In the genomic region with DNA sequence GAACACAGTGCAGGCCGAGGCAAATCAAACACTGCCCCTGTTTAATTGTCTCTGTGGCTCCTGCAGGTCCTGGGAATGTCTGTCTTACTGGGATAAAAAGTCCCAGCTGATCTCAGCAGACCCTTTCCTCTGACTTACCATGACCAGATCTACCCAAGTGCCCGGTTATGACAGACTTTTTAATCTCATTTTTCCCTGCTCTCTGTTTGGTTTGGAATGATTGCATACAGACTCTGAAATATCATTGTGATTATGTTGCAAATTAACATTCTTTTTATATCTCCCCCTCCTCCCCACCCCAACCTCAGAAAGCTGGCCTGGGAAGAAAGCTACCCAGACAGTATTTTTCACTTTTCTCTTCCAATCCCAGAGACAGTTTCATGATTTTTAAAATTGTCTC, we compare ENCODE assay signal across 31 cellular contexts. TPM values are rescaled to one million over a fixed set of nuclear protein-coding genes. Genes with fewer than 3 reads are reported as not detected.
"Had no signal": no experiment of that assay in that cellular context is flagged by ENCODE, and none has a peak within 500 bp of the region (broad histone marks: within the 10 kb centered on the region; RNA-seq: fewer than 3 reads in every experiment).

No MANE protein-coding gene starts in this region.

- H3K36me3 Mint-ChIP-seq: activated CD8-positive, alpha-beta memory T cell treated with anti-CD3 and anti-CD28 coated beads, Interleukin-2, amount 10 ng/mL, durations not matched to agents 7 days and 5 days; activated naive CD4-positive, alpha-beta T cell treated with anti-CD3 and anti-CD28 coated beads, Interleukin-2, amount 50 U/mL, for 24 hours; stimulated activated naive B cell treated with anti-CD40 and anti-IgM and Interleukin-4, amounts not matched to agents 10 μg/mL and 1 μg/mL and 100 μg/mL, for 72 hours; WTC11 had no signal

- H3K4me3 ChIP-seq: body of pancreas, cardiac muscle cell, pancreas, prostate gland, smooth muscle cell, stomach, tibial nerve had no signal

- H3K4me1 Mint-ChIP-seq: activated CD4-positive, alpha-beta T cell treated with anti-CD3 and anti-CD28 coated beads for 36 hours; activated CD8-positive, alpha-beta memory T cell treated with anti-CD3 and anti-CD28 coated beads, Interleukin-2, amount 10 ng/mL, durations not matched to agents 7 days and 5 days; activated naive CD4-positive, alpha-beta T cell treated with anti-CD3 and anti-CD28 coated beads, Interleukin-2, amount 50 U/mL, for 24 hours; activated naive CD8-positive, alpha-beta T cell treated with anti-CD3 and anti-CD28 coated beads, Interleukin-2, amount 50 U/mL, for 24 hours had no signal

- H3K27ac Mint-ChIP-seq: activated CD4-positive, alpha-beta T cell treated with anti-CD3 and anti-CD28 coated beads for 36 hours; activated CD8-positive, alpha-beta memory T cell treated with anti-CD3 and anti-CD28 coated beads, Interleukin-2, amount 10 ng/mL, durations not matched to agents 7 days and 5 days; activated CD8-positive, alpha-beta T cell treated with anti-CD3 and anti-CD28 coated beads, Interleukin-2, amount 10 ng/mL, durations not matched to agents 7 days and 5 days; activated naive CD4-positive, alpha-beta T cell treated with anti-CD3 and anti-CD28 coated beads, Interleukin-2, amount 50 U/mL, for 24 hours; activated naive CD8-positive, alpha-beta T cell treated with anti-CD3 and anti-CD28 coated beads, Interleukin-2, amount 50 U/mL, for 24 hours; activated T-helper 2 cell treated with anti-CD3 and anti-CD28 coated beads, Interferon-gamma antibody, Interleukin-2, Interleukin-4, amounts not matched to agents 10 μg/mL and 5 μg/mL and 100 μg/mL, durations not matched to agents 14 hours and 24 hours and 36 hours; stimulated activated naive B cell treated with anti-CD40 and anti-IgM and Interleukin-4, amounts not matched to agents 10 μg/mL and 1 μg/mL and 100 μg/mL, for 72 hours; T-helper 1 cell treated with Interleukin-12 subunit alpha and Interleukin-12 subunit beta and Interleukin-4 antibody, amounts not matched to agents 30 μg/mL and 1 μg/mL, for 36 hours; WTC11 had no signal

- H3K27ac ChIP-seq: body of pancreas, cardiac muscle cell, pancreas, stomach, tibial nerve had no signal

- H3K27me3 ChIP-seq: body of pancreas, cardiac muscle cell, pancreas, stomach, tibial nerve had no signal

- ATAC-seq: activated CD4-positive, alpha-beta T cell treated with anti-CD3 and anti-CD28 coated beads for 36 hours; activated CD8-positive, alpha-beta memory T cell treated with anti-CD3 and anti-CD28 coated beads, Interleukin-2, amount 10 ng/mL, durations not matched to agents 7 days and 5 days; activated CD8-positive, alpha-beta T cell treated with anti-CD3 and anti-CD28 coated beads, Interleukin-2, amount 10 ng/mL, durations not matched to agents 7 days and 5 days; activated naive CD8-positive, alpha-beta T cell treated with anti-CD3 and anti-CD28 coated beads, Interleukin-2, amount 50 U/mL, for 24 hours; body of pancreas; left colon; pancreas; stimulated activated naive B cell treated with anti-CD40 and anti-IgM and Interleukin-4, amounts not matched to agents 10 μg/mL and 1 μg/mL and 100 μg/mL, for 72 hours had no signal

- H3K4me3 Mint-ChIP-seq: activated CD4-positive, alpha-beta T cell treated with anti-CD3 and anti-CD28 coated beads for 36 hours; activated CD8-positive, alpha-beta memory T cell treated with anti-CD3 and anti-CD28 coated beads, Interleukin-2, amount 10 ng/mL, durations not matched to agents 7 days and 5 days; activated CD8-positive, alpha-beta T cell treated with anti-CD3 and anti-CD28 coated beads, Interleukin-2, amount 10 ng/mL, durations not matched to agents 7 days and 5 days; activated naive CD4-positive, alpha-beta T cell treated with anti-CD3 and anti-CD28 coated beads, Interleukin-2, amount 50 U/mL, for 24 hours; activated naive CD8-positive, alpha-beta T cell treated with anti-CD3 and anti-CD28 coated beads, Interleukin-2, amount 50 U/mL, for 24 hours; naive B cell; stimulated activated naive B cell treated with anti-CD40 and anti-IgM and Interleukin-4, amounts not matched to agents 10 μg/mL and 1 μg/mL and 100 μg/mL, for 72 hours; T-helper 1 cell treated with Interleukin-12 subunit alpha and Interleukin-12 subunit beta and Interleukin-4 antibody, amounts not matched to agents 30 μg/mL and 1 μg/mL, for 36 hours; WTC11 had no signal

- DNase-seq: activated CD4-positive, alpha-beta T cell treated with anti-CD3 and anti-CD28 coated beads for 36 hours; activated CD8-positive, alpha-beta memory T cell treated with anti-CD3 and anti-CD28 coated beads, Interleukin-2, amount 10 ng/mL, durations not matched to agents 7 days and 5 days; activated CD8-positive, alpha-beta T cell treated with anti-CD3 and anti-CD28 coated beads, Interleukin-2, amount 10 ng/mL, durations not matched to agents 7 days and 5 days; activated naive CD8-positive, alpha-beta T cell treated with anti-CD3 and anti-CD28 coated beads, Interleukin-2, amount 50 U/mL, for 24 hours; activated T-cell treated with anti-CD3 and anti-CD28 coated beads, Interleukin-2, amount 50 U/mL, for 48 hours; body of pancreas; cerebellar nuclear complex; cortex of kidney; foreskin fibroblast; head of caudate nucleus; kidney; left colon; mammary epithelial cell; naive B cell; pancreas; retina; stimulated activated CD4-positive, alpha-beta T cell treated with anti-CD3 and anti-CD28 coated beads, Interleukin-1b, Interleukin-23, amount 100 ng/mL, for 48 hours; stimulated activated naive B cell treated with anti-CD40 and anti-IgM and Interleukin-4, amounts not matched to agents 10 μg/mL and 1 μg/mL and 100 μg/mL, for 72 hours; stomach; SW 1271; T1000 had no signal

- H3K4me2 ChIP-seq: smooth muscle cell had no signal

- H3K9me3 ChIP-seq: body of pancreas, pancreas, prostate gland, stomach, tibial nerve had no signal

- H3K4me1 ChIP-seq: prostate gland had no signal

- H3K36me3 ChIP-seq: cardiac muscle cell, pancreas, prostate gland had no signal

RNA-seq across cellular contexts. Expression of a gene that starts 16.3 kb away (rescaled TPM):
- total RNA-seq: activated CD4-positive, alpha-beta T cell treated with anti-CD3 and anti-CD28 coated beads for 36 hours; activated CD8-positive, alpha-beta memory T cell treated with anti-CD3 and anti-CD28 coated beads, Interleukin-2, amount 10 ng/mL, durations not matched to agents 7 days and 5 days; activated CD8-positive, alpha-beta T cell treated with anti-CD3 and anti-CD28 coated beads, Interleukin-2, amount 10 ng/mL, durations not matched to agents 7 days and 5 days; activated T-helper 2 cell treated with anti-CD3 and anti-CD28 coated beads, Interferon-gamma antibody, Interleukin-2, Interleukin-4, amounts not matched to agents 10 μg/mL and 5 μg/mL and 100 μg/mL, durations not matched to agents 14 hours and 24 hours and 36 hours; epithelial cell of proximal tubule; WTC11 had no signal

RNA-seq across cellular contexts. Expression of a gene that starts 36.8 kb away (rescaled TPM):
- total RNA-seq: activated CD4-positive, alpha-beta T cell treated with anti-CD3 and anti-CD28 coated beads for 36 hours; activated CD8-positive, alpha-beta memory T cell treated with anti-CD3 and anti-CD28 coated beads, Interleukin-2, amount 10 ng/mL, durations not matched to agents 7 days and 5 days; activated CD8-positive, alpha-beta T cell treated with anti-CD3 and anti-CD28 coated beads, Interleukin-2, amount 10 ng/mL, durations not matched to agents 7 days and 5 days; activated T-helper 2 cell treated with anti-CD3 and anti-CD28 coated beads, Interferon-gamma antibody, Interleukin-2, Interleukin-4, amounts not matched to agents 10 μg/mL and 5 μg/mL and 100 μg/mL, durations not matched to agents 14 hours and 24 hours and 36 hours; cardiac muscle cell; epithelial cell of proximal tubule; prostate gland; smooth muscle cell; tibial nerve had no signal

RNA-seq across cellular contexts. Expression of a gene that starts 43.6 kb away (rescaled TPM):
- total RNA-seq: activated CD4-positive, alpha-beta T cell treated with anti-CD3 and anti-CD28 coated beads for 36 hours; activated CD8-positive, alpha-beta memory T cell treated with anti-CD3 and anti-CD28 coated beads, Interleukin-2, amount 10 ng/mL, durations not matched to agents 7 days and 5 days; activated CD8-positive, alpha-beta T cell treated with anti-CD3 and anti-CD28 coated beads, Interleukin-2, amount 10 ng/mL, durations not matched to agents 7 days and 5 days; activated T-helper 2 cell treated with anti-CD3 and anti-CD28 coated beads, Interferon-gamma antibody, Interleukin-2, Interleukin-4, amounts not matched to agents 10 μg/mL and 5 μg/mL and 100 μg/mL, durations not matched to agents 14 hours and 24 hours and 36 hours; epithelial cell of proximal tubule; left colon; liver; mammary epithelial cell; smooth muscle cell; tibial nerve had no signal
